ENCODE assay signal across 24 cellular contexts in the genomic region with DNA sequence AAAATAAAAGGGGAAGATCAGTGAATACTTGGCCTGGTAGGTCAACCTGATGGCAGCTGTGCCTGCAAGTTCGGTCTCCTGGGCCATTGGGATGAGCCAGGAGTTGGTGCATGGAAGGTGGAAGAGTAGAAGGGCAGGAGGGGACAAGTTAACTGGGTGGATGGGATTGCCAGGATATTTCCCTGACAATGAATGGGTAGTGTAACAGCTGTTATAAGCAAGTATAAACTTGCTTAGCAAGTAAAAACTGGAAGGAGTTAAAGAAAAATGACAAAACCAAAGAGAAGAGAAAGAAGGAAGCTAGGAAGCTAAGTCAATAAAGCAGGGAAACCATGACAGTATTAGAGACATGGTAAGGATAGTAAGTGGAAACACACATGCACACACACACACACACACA. TPM values are rescaled to one million over a fixed set of nuclear protein-coding genes. Genes with fewer than 3 reads are reported as not detected.
DNase-seq lines count a peak whose midpoint lies in the region; ATAC-seq, FAIRE-seq and TF ChIP-seq lines count a peak whose summit lies in the region.
"Had no signal": no experiment of that assay in that cellular context is flagged by ENCODE, and none has a peak within 500 bp of the region (broad histone marks: within the 10 kb centered on the region; RNA-seq: fewer than 3 reads in every experiment).

No MANE protein-coding gene starts in this region.

- no peak overlapping the region for H3K4me3 ChIP-seq in epithelial cell of esophagus (ENCODE audit: low read length)
- no peak overlapping the region for H3K4me3 ChIP-seq in keratinocyte (ENCODE audit: control insufficient read depth in 2 of 3, extremely low read depth in 1 of 3, insufficient read depth in 2 of 3, low read depth in 1 of 3, low read length in 3 of 3)
- H3K4me3 ChIP-seq: BLaER1 had no signal

- no peaks in the 10 kb centered on the region for H3K4me1 ChIP-seq in keratinocyte (ENCODE audit: control insufficient read depth, extremely low read depth, insufficient read depth, low read length)
- H3K4me1 ChIP-seq: BLaER1, Caco-2 had no signal

- DNase-seq in DMS 273 (lab: John Stamatoyannopoulos, UW; ENCODE audit: unreplicated experiment) (peak; percentile 36), DMS 273 treated with DMSO at 0.1 percent for 48 hours (lab: John Stamatoyannopoulos, UW) (no peak), HPDE6-E6E7 (ENCODE audit: extremely low spot score) (peak; percentile 17), epithelial cell of esophagus (ENCODE audit: low read depth) (peak; percentile 51), keratinocyte (ENCODE audit: low read depth, low spot score) (no peak), NCI-H1436 treated with DMSO at 0.1 percent for 48 hours (lab: John Stamatoyannopoulos, UW) (no peak)
- DNase-seq: Caco-2; CD4-positive, CD25-positive, alpha-beta regulatory T cell; CD8-positive, alpha-beta T cell; DMS53; DMS79 treated with DMSO at 0.1 percent for 48 hours; GF-D8; GOT3; H7; HCEC 1CT had no signal

- dilution Hi-C loops in keratinocyte (cut with MboI; ENCODE audit: extremely low pct_ligation_motif_present, low sequenced_read_pairs) = no loop called here

- no peaks in the 10 kb centered on the region for H3K27me3 ChIP-seq in keratinocyte (ENCODE audit: control insufficient read depth, extremely low read depth, insufficient read depth, low read length)
- H3K27me3 ChIP-seq: BLaER1 had no signal

- H3K27ac ChIP-seq in keratinocyte (ENCODE audit: control insufficient read depth, insufficient read depth, low read length) = no peak overlapping the region
- H3K27ac ChIP-seq: 22Rv1, BLaER1, C4-2B had no signal

- no peaks in the 10 kb centered on the region for H3K79me2 ChIP-seq in keratinocyte (ENCODE audit: control insufficient read depth, insufficient read depth, low read length)

- H2AFZ ChIP-seq in keratinocyte (ENCODE audit: control insufficient read depth, low read length) = no peak overlapping the region

- TF ChIP-seq CTCF in epithelial cell of esophagus (IDR thresholded peaks at IDR 0.05; ENCODE audit: insufficient read depth, low read depth, low read length, missing control alignments) = no peak
- no peak for TF ChIP-seq CTCF in keratinocyte (optimal IDR thresholded peaks at IDR 0.05 in 1 of 3, IDR thresholded peaks at IDR 0.05 in 1 of 3, conservative IDR thresholded peaks at IDR 0.05 in 1 of 3; ENCODE audit: extremely low read depth in 1 of 3, insufficient read depth in 2 of 3, low read length in 3 of 3)

- ATAC-seq in GM21825 (IDR thresholded peaks at IDR 0.05; ENCODE audit: unreplicated experiment) (no peak), HG03520 (IDR thresholded peaks at IDR 0.05; ENCODE audit: unreplicated experiment) (no peak)
- ATAC-seq: CD8-positive, alpha-beta T cell had no signal

- H3K9ac ChIP-seq in keratinocyte (ENCODE audit: control insufficient read depth, extremely low read depth, insufficient read depth, low read length) = no peak overlapping the region
- H3K9ac ChIP-seq: BLaER1 had no signal

- H3K9me1 ChIP-seq in keratinocyte (ENCODE audit: control insufficient read depth, extremely low read depth, insufficient read depth, low read length) = no peaks in the 10 kb centered on the region

- H3K4me2 ChIP-seq in keratinocyte (ENCODE audit: control insufficient read depth, extremely low read depth, insufficient read depth, low read depth, low read length) = no peak overlapping the region
- H3K4me2 ChIP-seq: BLaER1 had no signal

- peak; percentile 23 for FAIRE-seq in keratinocyte (lab: Jason Lieb, UNC)
- FAIRE-seq: A204.1, GM12891, GM18507 had no signal

- H3K36me3 ChIP-seq in keratinocyte (ENCODE audit: control insufficient read depth in 2 of 2, extremely low read depth in 1 of 2, insufficient read depth in 2 of 2, low read length in 2 of 2) = no peaks in the 10 kb centered on the region
- H3K36me3 ChIP-seq: BLaER1 had no signal

- no peaks in the 10 kb centered on the region for H3K9me3 ChIP-seq in keratinocyte (ENCODE audit: control insufficient read depth, low read depth, low read length)
- H3K9me3 ChIP-seq: BLaER1, Caco-2 had no signal

- no peaks in the 10 kb centered on the region for H4K20me1 ChIP-seq in keratinocyte (ENCODE audit: control insufficient read depth, extremely low read depth, insufficient read depth, low read length)
- H4K20me1 ChIP-seq: BLaER1 had no signal

RNA-seq across cellular contexts. Expression of a gene that starts 29.6 kb away (rescaled TPM):
- polyA plus RNA-seq in keratinocyte = 0.03 TPM in 1 of 3 replicates, not detected in the others
- polyA plus RNA-seq in keratinocyte (2011; ENCODE audit: low read depth) = not detected
- 0.03 TPM in 1 of 2 replicates, not detected in the other for polyA plus RNA-seq in keratinocyte (2011; cell fraction: cytosol; rRNA removed)
- 0.04 TPM in 1 of 2 replicates, not detected in the other for polyA plus RNA-seq in keratinocyte (2011; cell fraction: nucleus; rRNA removed)
- polyA plus RNA-seq in keratinocyte (2012; ENCODE audit: low replicate concordance) = not detected in 2 replicates
- polyA minus RNA-seq in keratinocyte = 1.3 TPM in 1 of 3 replicates, not detected in the others
- polyA minus RNA-seq in keratinocyte (2011; cell fraction: cytosol; rRNA and poly(A)+ RNA removed) = not detected
- not detected in 2 replicates for polyA minus RNA-seq in keratinocyte (2011; cell fraction: nucleus; rRNA and poly(A)+ RNA removed)
- polyA plus RNA-seq: AG04450; CD4-positive, CD25-positive, alpha-beta regulatory T cell had no signal

Comparison
In these comparisons a context has a peak if more than half of its experiments do, and no peak if none do; other contexts are left out.
1. DNase-seq: peak in DMS 273 (single experiment), HPDE6-E6E7 (single experiment) and epithelial cell of esophagus (single experiment); none in DMS 273 treated with DMSO at 0.1 percent for 48 hours (single experiment), keratinocyte (single experiment) and NCI-H1436 treated with DMSO at 0.1 percent for 48 hours (single experiment).